Comparison of ENCODE assay signal across 1 cellular context in genomic region chr14:68675233-68675577, GRCh38.
TF ChIP-seq lines count a peak whose summit lies in the region.

No MANE protein-coding gene starts in this region.

TF ChIP-seq in SK-N-SH treated with all-trans-retinoic acid at 6 μM for 48 hours, 23 proteins besides CTCF, POLR2A, EP300 and RAD21 (continued from another document):
- TF ChIP-seq, protein P1, sequence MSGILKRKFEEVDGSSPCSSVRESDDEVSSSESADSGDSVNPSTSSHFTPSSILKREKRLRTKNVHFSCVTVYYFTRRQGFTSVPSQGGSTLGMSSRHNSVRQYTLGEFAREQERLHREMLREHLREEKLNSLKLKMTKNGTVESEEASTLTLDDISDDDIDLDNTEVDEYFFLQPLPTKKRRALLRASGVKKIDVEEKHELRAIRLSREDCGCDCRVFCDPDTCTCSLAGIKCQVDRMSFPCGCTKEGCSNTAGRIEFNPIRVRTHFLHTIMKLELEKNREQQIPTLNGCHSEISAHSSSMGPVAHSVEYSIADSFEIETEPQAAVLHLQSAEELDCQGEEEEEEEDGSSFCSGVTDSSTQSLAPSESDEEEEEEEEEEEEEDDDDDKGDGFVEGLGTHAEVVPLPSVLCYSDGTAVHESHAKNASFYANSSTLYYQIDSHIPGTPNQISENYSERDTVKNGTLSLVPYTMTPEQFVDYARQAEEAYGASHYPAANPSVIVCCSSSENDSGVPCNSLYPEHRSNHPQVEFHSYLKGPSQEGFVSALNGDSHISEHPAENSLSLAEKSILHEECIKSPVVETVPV (CRISPR knock-in tag; IDR thresholded peaks at IDR 0.05), result no peak
- TF ChIP-seq ISL1 (CRISPR knock-in tag; IDR thresholded peaks at IDR 0.05), result no peak
- TF ChIP-seq SNAI2 (CRISPR knock-in tag; IDR thresholded peaks at IDR 0.05), result no peak
